ENCODE assay signal across 1 cellular context in genomic region chr19:48390188-48391099, GRCh38.
A peak's percentile ranks its signal among the peaks of the same experiment; 100 is the strongest.
TF ChIP-seq lines count a peak whose summit lies in the region.

No MANE protein-coding gene starts in this region.

TF ChIP-seq in HEK293, 187 proteins besides CTCF, POLR2A, EP300 and RAD21 (continued from another document and continues in another):
- TF ChIP-seq ZNF645 (tag by site-specific recombination; IDR thresholded peaks at IDR 0.05), result 0 out of 2 replicates have a peak, but pooled peaks have one; percentile 60
- TF ChIP-seq ZNF548 (tag by site-specific recombination; IDR thresholded peaks at IDR 0.05), result no peak
- no peak for TF ChIP-seq MZF1 (tag by site-specific recombination; IDR thresholded peaks at IDR 0.05; ENCODE audit: borderline replicate concordance)
- peak; percentile 95 for TF ChIP-seq ZSCAN30 (tag by site-specific recombination; IDR thresholded peaks at IDR 0.05)
- TF ChIP-seq ZNF701 (tag by site-specific recombination; IDR thresholded peaks at IDR 0.05), result no peak
- TF ChIP-seq ZBTB21 (tag by site-specific recombination; IDR thresholded peaks at IDR 0.05), result no peak
- 0 out of 2 replicates have a peak, but pooled peaks have one; percentile 11 for TF ChIP-seq ZNF148 (tag by site-specific recombination; IDR thresholded peaks at IDR 0.05; ENCODE audit: borderline replicate concordance)
- TF ChIP-seq KLF10 (tag by site-specific recombination; IDR thresholded peaks at IDR 0.05), result no peak
- TF ChIP-seq SCRT2 (tag by site-specific recombination; IDR thresholded peaks at IDR 0.05), result peak; percentile 22; the same call in 1 of the 2 replicates
- peak; percentile 43; the same call in 1 of the 2 replicates for TF ChIP-seq BCL6B (tag by site-specific recombination; IDR thresholded peaks at IDR 0.05)
- TF ChIP-seq ZBTB44 (tag by site-specific recombination; IDR thresholded peaks at IDR 0.05), result no peak
- no peak for TF ChIP-seq ZNF19 (tag by site-specific recombination; IDR thresholded peaks at IDR 0.05; ENCODE audit: low read depth)
- TF ChIP-seq KLF8 (tag by site-specific recombination; IDR thresholded peaks at IDR 0.05), result peak; percentile 68; the same call in 1 of the 2 replicates
- TF ChIP-seq ZNF785 (tag by site-specific recombination; IDR thresholded peaks at IDR 0.05), result no peak
- TF ChIP-seq KLF1 (tag by site-specific recombination; IDR thresholded peaks at IDR 0.05), result peak; percentile 51
- TF ChIP-seq HOXD13 (CRISPR knock-in tag; IDR thresholded peaks at IDR 0.05; ENCODE audit: borderline replicate concordance), result no peak
- no peak for TF ChIP-seq ZNF184 (tag by site-specific recombination; IDR thresholded peaks at IDR 0.05)
- TF ChIP-seq ZNF404 (tag by site-specific recombination; IDR thresholded peaks at IDR 0.05), result no peak
- peak; percentile 65; the same call in 1 of the 2 replicates for TF ChIP-seq REST (tag by site-specific recombination; IDR thresholded peaks at IDR 0.05)
- no peak for TF ChIP-seq ZNF76 (tag by site-specific recombination; IDR thresholded peaks at IDR 0.05; ENCODE audit: borderline replicate concordance, low read depth)
- no peak for TF ChIP-seq ZNF792 (tag by site-specific recombination; IDR thresholded peaks at IDR 0.05)
- peak; percentile 26; the same call in 1 of the 2 replicates for TF ChIP-seq ZNF146 (tag by site-specific recombination; IDR thresholded peaks at IDR 0.05)
- 0 out of 2 replicates have a peak, but pooled peaks have one; percentile 16 for TF ChIP-seq ZNF221 (tag by site-specific recombination; IDR thresholded peaks at IDR 0.05; ENCODE audit: borderline replicate concordance)
- TF ChIP-seq ZNF561 (tag by site-specific recombination; IDR thresholded peaks at IDR 0.05; ENCODE audit: borderline replicate concordance), result peak; percentile 87; the same call in 1 of the 2 replicates
- TF ChIP-seq ZNF692 (tag by site-specific recombination; IDR thresholded peaks at IDR 0.05), result peak; percentile 74
- no peak for TF ChIP-seq HIC1 (tag by site-specific recombination; IDR thresholded peaks at IDR 0.05)
- TF ChIP-seq ZNF24 (tag by site-specific recombination; IDR thresholded peaks at IDR 0.05), result peak; percentile 88
- no peak; the same call in 1 of the 2 replicates for TF ChIP-seq ZNF398 (tag by site-specific recombination; IDR thresholded peaks at IDR 0.05)
- 0 out of 2 replicates have a peak, but pooled peaks have one; percentile 43 for TF ChIP-seq ZNF239 (tag by site-specific recombination; IDR thresholded peaks at IDR 0.05)
- TF ChIP-seq SP3 (tag by site-specific recombination; IDR thresholded peaks at IDR 0.05), result peak; percentile 7; the same call in 1 of the 2 replicates
- peak; percentile 20 for TF ChIP-seq ZBTB26 (tag by site-specific recombination; optimal IDR thresholded peaks at IDR 0.05)
- TF ChIP-seq SP7 (tag by site-specific recombination; IDR thresholded peaks at IDR 0.05), result peak; percentile 58
- TF ChIP-seq GLIS1 (tag by site-specific recombination; IDR thresholded peaks at IDR 0.05), result peak; percentile 22; the same call in 1 of the 2 replicates
- peak; percentile 50; the same call in 1 of the 2 replicates for TF ChIP-seq ZSCAN4 (tag by site-specific recombination; IDR thresholded peaks at IDR 0.05)
- TF ChIP-seq ZBTB20 (tag by site-specific recombination; IDR thresholded peaks at IDR 0.05), result peak; percentile 60; the same call in 1 of the 2 replicates
- TF ChIP-seq ZBTB7A (tag by site-specific recombination; IDR thresholded peaks at IDR 0.05; ENCODE audit: low read depth), result peak; percentile 21; the same call in 1 of the 2 replicates
